ENCODE assay signal across 11 cellular contexts in the genomic region with DNA sequence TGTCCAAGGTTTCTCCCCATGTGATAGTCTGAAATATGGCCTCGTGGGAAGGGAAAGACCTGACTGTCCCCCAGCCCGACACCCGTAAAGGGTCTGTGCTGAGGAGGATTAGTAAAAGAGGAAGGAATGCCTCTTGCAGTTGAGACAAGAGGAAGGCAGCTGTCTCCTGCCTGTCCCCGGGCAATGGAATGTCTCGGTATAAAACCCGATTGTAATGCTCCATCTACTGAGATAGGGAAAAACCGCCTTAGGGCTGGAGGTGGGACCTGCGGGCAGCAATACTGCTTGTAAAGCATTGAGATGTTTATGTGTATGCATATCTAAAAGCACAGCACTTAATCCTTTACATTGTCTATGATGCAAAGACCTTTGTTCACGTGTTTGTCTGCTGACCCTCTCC. TPM values are rescaled to one million over a fixed set of nuclear protein-coding genes. Genes with fewer than 3 reads are reported as not detected.
"Had no signal": no experiment of that assay in that cellular context is flagged by ENCODE, and none has a peak within 500 bp of the region (broad histone marks: within the 10 kb centered on the region; RNA-seq: fewer than 3 reads in every experiment).

No MANE protein-coding gene starts in this region.

RNA-seq across cellular contexts. Expression of gene FXYD4, which starts 33.9 kb away (rescaled TPM):
- total RNA-seq: esophagus squamous epithelium; gastroesophageal sphincter; left lobe of liver; lower leg skin; natural killer cell treated with Interleukin-12 subunit alpha and Interleukin-12 subunit beta and Interleukin-15 and Interleukin-18, amount 100 ng/mL, for 72 hours; omental fat pad; right lobe of liver; skeletal muscle tissue; spleen; temporal lobe; vagina had no signal
